In genomic region chr1:185156321-185156853, GRCh38 we compare ENCODE assay signal across 8 cellular contexts. TPM values are rescaled to one million over a fixed set of nuclear protein-coding genes. Genes with fewer than 3 reads are reported as not detected.
DNase-seq lines count a peak whose midpoint lies in the region; ATAC-seq and TF ChIP-seq lines count a peak whose summit lies in the region.

No MANE protein-coding gene starts in this region.

- DNase-seq in activated CD4-positive, alpha-beta T cell treated with anti-CD3 and anti-CD28 coated beads, Interleukin-2, amount 10 ng/mL, durations not matched to agents 7 days and 5 days: no peak
- no peak for DNase-seq in activated CD4-positive, alpha-beta T cell treated with anti-CD3 and anti-CD28 coated beads for 1 hour
- DNase-seq in NCI-H1105 (lab: John Stamatoyannopoulos, UW) (peak; percentile 54), MCF 10A (ENCODE audit: unreplicated experiment) (no peak), left lobe of liver (ENCODE audit: low spot score) (no peak), MV-4-11 (lab: John Stamatoyannopoulos, UW) (no peak)

- intact Hi-C loops in MCF 10A (cut with micrococcal nuclease): loop anchor here (1.0 to 5.0 kb wide), 6 partner anchors 111 to 406 kb away; partner anchors contain the start of genes EDEM3, IVNS1ABP and RNF2

- peak overlapping the region; percentile 86 to 98 (median 91) for H3K4me3 ChIP-seq in subcutaneous abdominal adipose tissue (ENCODE audit: low read depth in 1 of 5, low read length in 5 of 5)

- POLR2A ChIA-PET in activated CD4-positive, alpha-beta T cell treated with anti-CD3 and anti-CD28 coated beads, Interleukin-2, amount 10 ng/mL, durations not matched to agents 7 days and 5 days (lab: Charles Lee): interaction anchor here (0.6 kb wide), 1 partner anchor 11 kb away, joined by 3 read pairs; no protein-coding TSS in a partner anchor
- POLR2A ChIA-PET in MCF 10A (lab: Yijun Ruan, JAX): interaction anchor here (0.6 to 5.9 kb wide), 19 partner anchors 8 to 1658 kb away, joined by 3 to 40 read pairs (median 4); partner anchors contain the start of genes EDEM3, IVNS1ABP, ODR4 and RNF2

- TF ChIP-seq CTCF in MCF 10A (IDR thresholded peaks at IDR 0.05; ENCODE audit: unreplicated experiment): no peak

- H3K27me3 Mint-ChIP-seq in activated CD4-positive, alpha-beta T cell treated with anti-CD3 and anti-CD28 coated beads, Interleukin-2, amount 10 ng/mL, durations not matched to agents 7 days and 5 days: no peaks in the 10 kb centered on the region
- H3K27me3 Mint-ChIP-seq in MCF 10A (ENCODE audit: insufficient read depth, unreplicated experiment): no peaks in the 10 kb centered on the region

- H3K4me1 Mint-ChIP-seq in activated CD4-positive, alpha-beta T cell treated with anti-CD3 and anti-CD28 coated beads, Interleukin-2, amount 10 ng/mL, durations not matched to agents 7 days and 5 days: peaks cover 50% of the 10 kb centered on the region
- H3K4me1 Mint-ChIP-seq in MCF 10A (ENCODE audit: insufficient read depth, unreplicated experiment): peaks cover 41% of the 10 kb centered on the region

- ATAC-seq in HG02610 (IDR thresholded peaks at IDR 0.05; ENCODE audit: unreplicated experiment) (peak; percentile 23), left lobe of liver (peak; percentile 55)

- H3K9me3 Mint-ChIP-seq in activated CD4-positive, alpha-beta T cell treated with anti-CD3 and anti-CD28 coated beads, Interleukin-2, amount 10 ng/mL, durations not matched to agents 7 days and 5 days: no peaks in the 10 kb centered on the region
- H3K9me3 Mint-ChIP-seq in MCF 10A (ENCODE audit: unreplicated experiment): no peaks in the 10 kb centered on the region

- H3K36me3 ChIP-seq in subcutaneous abdominal adipose tissue (ENCODE audit: control insufficient read depth in 5 of 5, insufficient read depth in 5 of 5, low read length in 5 of 5): peaks cover 0 to 5% (median 4%) of the 10 kb centered on the region in 5 donors

- H3K4me3 Mint-ChIP-seq in activated CD4-positive, alpha-beta T cell treated with anti-CD3 and anti-CD28 coated beads, Interleukin-2, amount 10 ng/mL, durations not matched to agents 7 days and 5 days: peak overlapping the region; percentile 99
- H3K4me3 Mint-ChIP-seq in MCF 10A (ENCODE audit: unreplicated experiment): peak overlapping the region; percentile 83

- BruUV-seq in MCF 10A (replicated peaks; lab: Mats Ljungman, UMichigan): TSS peak; percentile 79

- H3K9ac ChIP-seq in subcutaneous abdominal adipose tissue (ENCODE audit: low read length in 5 of 5): peak overlapping the region; percentile 80 to 97 (median 92)

- no peaks in the 10 kb centered on the region for H3K9me3 ChIP-seq in subcutaneous abdominal adipose tissue (ENCODE audit: control insufficient read depth in 5 of 5, low read length in 5 of 5)

- H3K27ac Mint-ChIP-seq in activated CD4-positive, alpha-beta T cell treated with anti-CD3 and anti-CD28 coated beads, Interleukin-2, amount 10 ng/mL, durations not matched to agents 7 days and 5 days: peak overlapping the region; percentile 99
- peak overlapping the region; percentile 98 for H3K27ac Mint-ChIP-seq in MCF 10A (ENCODE audit: low read depth, unreplicated experiment)

- H3K4me1 ChIP-seq in subcutaneous abdominal adipose tissue (ENCODE audit: control insufficient read depth in 5 of 5, insufficient read depth in 5 of 5, low read length in 5 of 5): peaks cover 0 to 40% (median 35%) of the 10 kb centered on the region in 5 donors

- H3K36me3 Mint-ChIP-seq in activated CD4-positive, alpha-beta T cell treated with anti-CD3 and anti-CD28 coated beads, Interleukin-2, amount 10 ng/mL, durations not matched to agents 7 days and 5 days (ENCODE audit: low read depth): peaks cover 9% of the 10 kb centered on the region
- peaks cover 6% of the 10 kb centered on the region for H3K36me3 Mint-ChIP-seq in MCF 10A (ENCODE audit: insufficient read depth, unreplicated experiment)

- H3K27ac ChIP-seq in subcutaneous abdominal adipose tissue (ENCODE audit: low read depth, low read length): peak overlapping the region; percentile 98

- no peaks in the 10 kb centered on the region for H3K27me3 ChIP-seq in subcutaneous abdominal adipose tissue (ENCODE audit: control insufficient read depth in 5 of 5, insufficient read depth in 4 of 5, low read length in 5 of 5)

- CTCF ChIA-PET in activated CD4-positive, alpha-beta T cell treated with anti-CD3 and anti-CD28 coated beads, Interleukin-2, amount 10 ng/mL, durations not matched to agents 7 days and 5 days (lab: Charles Lee): interaction anchor here (0.6 to 3.8 kb wide), 4 partner anchors 7 to 525 kb away, joined by 3 to 20 read pairs (median 3); no protein-coding TSS in a partner anchor
- CTCF ChIA-PET in MCF 10A (lab: Yijun Ruan, JAX): interaction anchor here (0.5 to 2.1 kb wide), 6 partner anchors 13 to 524 kb away, joined by 3 to 6 read pairs (median 4); no protein-coding TSS in a partner anchor

RNA-seq across cellular contexts. Expression of gene TRMT1L, which starts 0.4 kb away (rescaled TPM):
- 10 to 100 TPM; 20.3 to 21.1 TPM for total RNA-seq in activated CD4-positive, alpha-beta T cell treated with anti-CD3 and anti-CD28 coated beads, Interleukin-2, amount 10 ng/mL, durations not matched to agents 7 days and 5 days
- 23.4 and 29.3 TPM in 2 replicates for total RNA-seq in MCF 10A (2022)
- total RNA-seq in left lobe of liver: 9.7 TPM

RNA-seq across cellular contexts. Expression of gene SWT1, which starts 0.6 kb away (rescaled TPM):
- total RNA-seq in activated CD4-positive, alpha-beta T cell treated with anti-CD3 and anti-CD28 coated beads, Interleukin-2, amount 10 ng/mL, durations not matched to agents 7 days and 5 days: 1 to 10 TPM; 3.7 to 3.9 TPM
- total RNA-seq in MCF 10A (2022) (2.1 and 6.1 TPM in 2 replicates), left lobe of liver (3.2 TPM)
